ENCODE assay signal across 8 cellular contexts in the genomic region with DNA sequence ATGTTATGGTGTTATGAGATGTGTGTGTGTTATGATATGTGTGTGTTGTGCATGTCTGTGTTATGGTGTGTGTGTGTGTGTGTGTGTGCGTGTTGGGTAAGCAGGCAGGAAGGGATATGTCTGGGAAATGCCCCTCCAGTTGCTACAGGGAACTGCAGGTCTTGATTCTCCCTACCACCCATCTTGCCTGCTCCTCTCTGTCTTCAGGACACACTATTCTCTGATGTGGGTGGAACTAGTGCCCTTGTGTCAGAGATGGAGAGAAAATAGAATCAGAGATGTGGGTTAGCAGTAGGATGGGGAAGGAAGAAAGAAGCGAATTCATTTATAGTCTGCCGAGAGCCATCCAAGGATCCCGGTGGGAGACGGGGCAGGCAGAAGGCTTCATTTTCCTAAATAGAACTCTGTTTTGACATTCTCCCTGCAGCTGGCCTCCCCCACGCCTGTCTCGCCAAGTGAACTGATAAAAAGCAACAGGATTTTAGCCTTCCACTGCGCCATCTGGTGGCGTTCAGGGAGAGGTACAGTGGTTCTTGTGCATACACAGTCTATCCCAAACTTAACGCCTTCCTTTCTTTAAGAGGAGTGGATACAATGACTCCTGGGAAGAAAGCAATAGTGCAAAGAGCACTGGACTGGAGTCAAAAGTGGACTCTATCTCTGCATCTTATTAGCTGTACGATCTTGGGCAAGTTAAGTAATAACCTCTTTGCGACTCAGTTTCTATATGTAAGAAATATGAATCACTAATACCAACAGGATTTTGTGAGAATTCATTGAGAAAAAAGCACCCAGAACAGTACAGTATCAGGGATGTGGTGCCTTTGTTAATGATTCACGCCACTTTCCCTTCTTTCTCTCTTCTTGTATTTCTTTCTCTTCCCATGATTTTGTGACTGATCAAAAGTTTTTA. TPM values are rescaled to one million over a fixed set of nuclear protein-coding genes. Genes with fewer than 3 reads are reported as not detected.
DNase-seq lines count a peak whose midpoint lies in the region; ATAC-seq, FAIRE-seq and TF ChIP-seq lines count a peak whose summit lies in the region.

No MANE protein-coding gene starts in this region.

- no peak overlapping the region for H3K4me3 ChIP-seq in MG63
- no peak overlapping the region for H3K4me3 ChIP-seq in pancreas

- H3K4me1 ChIP-seq in pancreas = peaks cover 0 to 6% (median 0%) of the 10 kb centered on the region in 3 donors

- H3K9me3 ChIP-seq in MG63 = no peaks in the 10 kb centered on the region
- H3K9me3 ChIP-seq in pancreas = no peaks in the 10 kb centered on the region

- peak; percentile 82 for DNase-seq in EH (ENCODE audit: low read depth)
- peak; percentile 41 for DNase-seq in MG63
- peak; percentile 78 for DNase-seq in SIG-M5 treated with dmso at 0.1 percent for 504 hours (lab: John Stamatoyannopoulos, UW; ENCODE audit: unreplicated experiment)
- peak; percentile 40 for DNase-seq in activated effector memory CD4-positive, alpha-beta T cell treated with Interleukin-2 at 50 U/mL for 16 hours
- peak; percentile 61 for DNase-seq in foreskin melanocyte
- DNase-seq in pancreas = peak; percentile 54 to 83 (median 75)
- peak; percentile 83 for DNase-seq in ureter (ENCODE audit: low spot score)

- H3K27ac ChIP-seq in pancreas = no peak overlapping the region

- TF ChIP-seq CTCF in pancreas (IDR thresholded peaks at IDR 0.05) = peak; percentile 78 to 94 (median 88)

- WGBS in pancreas, 2 donors = 10 to 17% methylated on average over 13 of the region's 13 CpGs

- H3K36me3 ChIP-seq in MG63 (no peaks in the 10 kb centered on the region), pancreas (no peaks in the 10 kb centered on the region)

- intact Hi-C loops in pancreas (cut with DNase I) = no loop called here

- peak; percentile 54 for FAIRE-seq in pancreas (lab: Jason Lieb, UNC)

- peak; percentile 70 for ATAC-seq in GM21737 (IDR thresholded peaks at IDR 0.05; ENCODE audit: unreplicated experiment)
- peak; percentile 79 to 92 (median 90) for ATAC-seq in pancreas

- H3K27me3 ChIP-seq in MG63 = no peaks in the 10 kb centered on the region
- H3K27me3 ChIP-seq in pancreas = no peaks in the 10 kb centered on the region

RNA-seq across cellular contexts. Expression of gene MGST2, which starts 14.1 kb away (rescaled TPM):
- 2.3 and 10.5 TPM in 2 replicates for total RNA-seq in MG63 (2014; rRNA removed; shearing (Covaris generic); ENCODE audit: low replicate concordance)
- total RNA-seq in pancreas = 10 to 100 TPM; 23.9 to 48.2 (median 30.4) TPM
- 10 to 100 TPM; 52.8 to 60.8 TPM for polyA plus RNA-seq in pancreas
- total RNA-seq in ureter = 135 TPM
